ENCODE assay signal across 10 cellular contexts in genomic region chr15:68812596-68813548, GRCh38. TPM values are rescaled to one million over a fixed set of nuclear protein-coding genes. Genes with fewer than 3 reads are reported as not detected.
DNase-seq lines count a peak whose midpoint lies in the region; ATAC-seq, FAIRE-seq and TF ChIP-seq lines count a peak whose summit lies in the region.
"Had no signal": no experiment of that assay in that cellular context is flagged by ENCODE, and none has a peak within 500 bp of the region (broad histone marks: within the 10 kb centered on the region; RNA-seq: fewer than 3 reads in every experiment).

No MANE protein-coding gene starts in this region.

- ATAC-seq in WTC11 (no peak), GM21447 (IDR thresholded peaks at IDR 0.05; ENCODE audit: unreplicated experiment) (no peak)
- ATAC-seq: esophagus mucosa had no signal

- H3K9me3 ChIP-seq in skeletal muscle satellite cell (replicated peaks; ENCODE audit: low read length), result no peaks in the 10 kb centered on the region

- H3K4me1 ChIP-seq in skeletal muscle satellite cell (ENCODE audit: control insufficient read depth, insufficient read depth, low read length), result peaks cover 41% of the 10 kb centered on the region

- H3K27ac Mint-ChIP-seq in WTC11 (peak overlapping the region; percentile 68), glutamatergic neuron (ENCODE audit: unreplicated experiment) (peak overlapping the region; percentile 39)

- H3K9ac ChIP-seq in skeletal muscle satellite cell (ENCODE audit: low read depth, low read length), result peak overlapping the region; percentile 40

- H3K4me3 Mint-ChIP-seq in WTC11, result no peak overlapping the region
- H3K4me3 Mint-ChIP-seq in glutamatergic neuron (ENCODE audit: unreplicated experiment), result peak overlapping the region; percentile 26

- DNase-seq in EL (peak; percentile 40), WTC11 (ENCODE audit: low spot score) (no peak), glutamatergic neuron (no peak), RCC 7860 (ENCODE audit: low spot score) (no peak), GM10266 (ENCODE audit: extremely low spot score) (no peak)
- DNase-seq: activated effector memory CD4-positive, alpha-beta T cell treated with Interleukin-2 at 50 U/mL for 16 hours; NCI-H146 had no signal

- peaks cover 5% of the 10 kb centered on the region for H3K36me3 ChIP-seq in skeletal muscle satellite cell (ENCODE audit: insufficient read depth, low read length)

- H3K27me3 Mint-ChIP-seq in WTC11 (ENCODE audit: low read depth), result no peaks in the 10 kb centered on the region; the same call in 1 of the 2 replicates
- H3K27me3 Mint-ChIP-seq in glutamatergic neuron (ENCODE audit: unreplicated experiment), result peaks cover 6% of the 10 kb centered on the region

- H3K4me3 ChIP-seq in skeletal muscle satellite cell (ENCODE audit: low read length), result peak overlapping the region; percentile 7

- H3K4me1 Mint-ChIP-seq in WTC11 (peaks cover 81% of the 10 kb centered on the region), glutamatergic neuron (ENCODE audit: low read depth, unreplicated experiment) (peaks cover 29% of the 10 kb centered on the region)

- no peaks in the 10 kb centered on the region for H3K27me3 ChIP-seq in skeletal muscle satellite cell (ENCODE audit: control insufficient read depth, insufficient read depth, low read length)

- FAIRE-seq in RCC 7860 (lab: Jason Lieb, UNC), result no peak

- CTCF ChIA-PET in WTC11 (lab: Charles Lee), result interaction anchor here (0.5 to 1.8 kb wide), 6 partner anchors 12 to 252 kb away, joined by 3 to 10 read pairs (median 4); no protein-coding TSS in a partner anchor

- no peak for TF ChIP-seq CTCF in WTC11 (IDR thresholded peaks at IDR 0.05)
- no peak for TF ChIP-seq CTCF in glutamatergic neuron (IDR thresholded peaks at IDR 0.05; ENCODE audit: partially characterized antibody, unreplicated experiment)
- no peak for TF ChIP-seq CTCF in GM10266 (IDR thresholded peaks at IDR 0.05; ENCODE audit: control insufficient read depth, insufficient read depth, low read depth, missing control alignments)

- peak overlapping the region; percentile 27 for H3K4me2 ChIP-seq in skeletal muscle satellite cell (ENCODE audit: low read length)

- H3K36me3 Mint-ChIP-seq in WTC11 (peaks cover 3% of the 10 kb centered on the region; the same call in 1 of the 2 replicates), glutamatergic neuron (ENCODE audit: unreplicated experiment) (no peaks in the 10 kb centered on the region)

- POLR2A ChIA-PET in WTC11 (lab: Charles Lee), result interaction anchor here (0.6 to 0.7 kb wide), 2 partner anchors 21 to 645 kb away, joined by 3 read pairs; no protein-coding TSS in a partner anchor

- H3K9me3 Mint-ChIP-seq in WTC11 (no peaks in the 10 kb centered on the region), glutamatergic neuron (ENCODE audit: unreplicated experiment) (peaks cover 9% of the 10 kb centered on the region)

TF ChIP-seq in WTC11, 78 proteins besides CTCF, POLR2A, EP300 and RAD21 (continues in another document):
- no peak for TF ChIP-seq NR2C2 (CRISPR knock-in tag; IDR thresholded peaks at IDR 0.05)
- no peak for TF ChIP-seq MLX (CRISPR knock-in tag; IDR thresholded peaks at IDR 0.05)
- TF ChIP-seq HMGXB4 (CRISPR knock-in tag; IDR thresholded peaks at IDR 0.05), result no peak
- TF ChIP-seq SMAD4 (CRISPR knock-in tag; IDR thresholded peaks at IDR 0.05), result no peak
- no peak for TF ChIP-seq NR3C1 (CRISPR knock-in tag; conservative IDR thresholded peaks at IDR 0.05; ENCODE audit: low read depth)
- TF ChIP-seq, protein P1, sequence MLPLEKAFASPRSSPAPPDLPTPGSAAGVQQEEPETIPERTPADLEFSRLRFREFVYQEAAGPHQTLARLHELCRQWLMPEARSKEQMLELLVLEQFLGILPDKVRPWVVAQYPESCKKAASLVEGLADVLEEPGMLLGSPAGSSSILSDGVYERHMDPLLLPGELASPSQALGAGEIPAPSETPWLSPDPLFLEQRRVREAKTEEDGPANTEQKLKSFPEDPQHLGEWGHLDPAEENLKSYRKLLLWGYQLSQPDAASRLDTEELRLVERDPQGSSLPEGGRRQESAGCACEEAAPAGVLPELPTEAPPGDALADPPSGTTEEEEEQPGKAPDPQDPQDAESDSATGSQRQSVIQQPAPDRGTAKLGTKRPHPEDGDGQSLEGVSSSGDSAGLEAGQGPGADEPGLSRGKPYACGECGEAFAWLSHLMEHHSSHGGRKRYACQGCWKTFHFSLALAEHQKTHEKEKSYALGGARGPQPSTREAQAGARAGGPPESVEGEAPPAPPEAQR (CRISPR knock-in tag; IDR thresholded peaks at IDR 0.05), result no peak
- no peak for TF ChIP-seq ZBTB21 (CRISPR knock-in tag; IDR thresholded peaks at IDR 0.05; ENCODE audit: borderline replicate concordance)
- TF ChIP-seq GRHL2 (CRISPR knock-in tag; IDR thresholded peaks at IDR 0.05; ENCODE audit: insufficient replicate concordance, severe bottlenecking), result no peak
- TF ChIP-seq ZNF425 (CRISPR knock-in tag; conservative IDR thresholded peaks at IDR 0.05), result no peak
- TF ChIP-seq IRF2 (CRISPR knock-in tag; IDR thresholded peaks at IDR 0.05; ENCODE audit: borderline replicate concordance, low read depth), result no peak
- no peak for TF ChIP-seq AFF4 (CRISPR knock-in tag; IDR thresholded peaks at IDR 0.05; ENCODE audit: borderline replicate concordance)
- TF ChIP-seq PRRX2 (CRISPR knock-in tag; IDR thresholded peaks at IDR 0.05), result no peak
- TF ChIP-seq GABPB1 (CRISPR knock-in tag; IDR thresholded peaks at IDR 0.05), result no peak
- TF ChIP-seq CBFB (CRISPR knock-in tag; IDR thresholded peaks at IDR 0.05; ENCODE audit: low read depth), result no peak
- no peak for TF ChIP-seq HMGA2 (CRISPR knock-in tag; IDR thresholded peaks at IDR 0.05)

RNA-seq across cellular contexts. Expression of gene ANP32A, which starts 7.8 kb away (rescaled TPM):
- total RNA-seq in WTC11 (2021), result 232 to 253 TPM (median 242 TPM) in 3 replicates
- total RNA-seq in glutamatergic neuron (ENCODE audit: unreplicated experiment), result 134 TPM
- total RNA-seq in skeletal muscle satellite cell (2012; rRNA removed), result 29.4 and 31.5 TPM in 2 replicates
